Comparison of ENCODE assay signal across 2 cellular contexts in genomic region chr5:58541935-58542334, GRCh38. TPM values are rescaled to one million over a fixed set of nuclear protein-coding genes. Genes with fewer than 3 reads are reported as not detected.
"Had no signal": no experiment of that assay in that cellular context is flagged by ENCODE, and none has a peak within 500 bp of the region (broad histone marks: within the 10 kb centered on the region; RNA-seq: fewer than 3 reads in every experiment).

No MANE protein-coding gene starts in this region.

RNA-seq across cellular contexts. Expression of gene RAB3C, which starts 40.9 kb away (rescaled TPM):
- total RNA-seq: G401, GM12878 had no signal
- polyA plus RNA-seq: GM12878 had no signal

RNA-seq across cellular contexts. Expression of gene GAPT, which starts 50.7 kb away (rescaled TPM):
- total RNA-seq: G401 had no signal
